Comparison of ENCODE assay signal across 17 cellular contexts in genomic region chr13:33633701-33634525, GRCh38.
DNase-seq lines count a peak whose midpoint lies in the region; ATAC-seq and TF ChIP-seq lines count a peak whose summit lies in the region.
"Had no signal": no experiment of that assay in that cellular context is flagged by ENCODE, and none has a peak within 500 bp of the region (broad histone marks: within the 10 kb centered on the region; RNA-seq: fewer than 3 reads in every experiment).

No MANE protein-coding gene starts in this region.

- H3K4me1 ChIP-seq in OCI-LY1 (ENCODE audit: insufficient read depth, low read length, severe bottlenecking) (peaks cover 48% of the 10 kb centered on the region), endodermal cell (ENCODE audit: control insufficient read depth, insufficient read depth, low read length) (peaks cover 6% of the 10 kb centered on the region)

- H3K27ac ChIP-seq in OCI-LY1 (ENCODE audit: low read depth, low read length, poor library complexity, severe bottlenecking) (peak overlapping the region; percentile 71), endodermal cell (ENCODE audit: low read depth, low read length) (peak overlapping the region; percentile 52)
- H3K27ac ChIP-seq: ovary had no signal

- POLR2A ChIA-PET in activated CD4-positive, alpha-beta T cell treated with anti-CD3 and anti-CD28 coated beads for 36 hours (lab: Charles Lee) = no interaction called here

- CTCF ChIA-PET in activated CD4-positive, alpha-beta T cell treated with anti-CD3 and anti-CD28 coated beads for 36 hours (lab: Charles Lee) = interaction anchor here (0.8 kb wide), 1 partner anchor 279 kb away, joined by 4 read pairs; no protein-coding TSS in a partner anchor

- no peak overlapping the region for H3K4me3 Mint-ChIP-seq in endodermal cell
- no peak overlapping the region for H3K4me3 Mint-ChIP-seq in stimulated activated effector memory CD8-positive, alpha-beta T cell treated with anti-CD3 and anti-CD28 coated beads, Interleukin-12 subunit alpha, Interleukin-12 subunit beta, amount 100 ng/mL, for 72 hours
- no peak overlapping the region for H3K4me3 Mint-ChIP-seq in activated CD4-positive, alpha-beta T cell treated with anti-CD3 and anti-CD28 coated beads for 36 hours
- H3K4me3 Mint-ChIP-seq: activated T-cell treated with anti-CD3 and anti-CD28 coated beads, Interleukin-2, amount 50 U/mL, for 72 hours; central memory CD8-positive, alpha-beta T cell had no signal

- no peaks in the 10 kb centered on the region for H3K36me3 ChIP-seq in OCI-LY1 (ENCODE audit: insufficient read depth, low read length)
- H3K36me3 ChIP-seq in endodermal cell (ENCODE audit: control insufficient read depth, insufficient read depth, low read length) = no peaks in the 10 kb centered on the region
- H3K36me3 ChIP-seq: ovary had no signal

- no peak for TF ChIP-seq POLR2A in lower leg skin (IDR thresholded peaks at IDR 0.05)

- TF ChIP-seq CTCF in OCI-LY1 (IDR thresholded peaks at IDR 0.05; ENCODE audit: low read length) = no peak
- no peak for TF ChIP-seq CTCF in endodermal cell (conservative IDR thresholded peaks at IDR 0.05)
- TF ChIP-seq CTCF in lower leg skin (IDR thresholded peaks at IDR 0.05) = no peak

- H3K27ac Mint-ChIP-seq in endodermal cell = no peak overlapping the region
- H3K27ac Mint-ChIP-seq in stimulated activated effector memory CD8-positive, alpha-beta T cell treated with anti-CD3 and anti-CD28 coated beads, Interleukin-12 subunit alpha, Interleukin-12 subunit beta, amount 100 ng/mL, for 72 hours = no peak overlapping the region
- H3K27ac Mint-ChIP-seq in activated CD4-positive, alpha-beta T cell treated with anti-CD3 and anti-CD28 coated beads for 36 hours = no peak overlapping the region
- H3K27ac Mint-ChIP-seq: activated T-cell treated with anti-CD3 and anti-CD28 coated beads, Interleukin-2, amount 50 U/mL, for 72 hours had no signal

- no peaks in the 10 kb centered on the region for H3K9me3 Mint-ChIP-seq in endodermal cell
- H3K9me3 Mint-ChIP-seq in stimulated activated effector memory CD8-positive, alpha-beta T cell treated with anti-CD3 and anti-CD28 coated beads, Interleukin-12 subunit alpha, Interleukin-12 subunit beta, amount 100 ng/mL, for 72 hours = no peaks in the 10 kb centered on the region
- no peaks in the 10 kb centered on the region for H3K9me3 Mint-ChIP-seq in activated CD4-positive, alpha-beta T cell treated with anti-CD3 and anti-CD28 coated beads for 36 hours (ENCODE audit: low read depth)
- H3K9me3 Mint-ChIP-seq: activated T-cell treated with anti-CD3 and anti-CD28 coated beads, Interleukin-2, amount 50 U/mL, for 72 hours; central memory CD8-positive, alpha-beta T cell had no signal

- H2AFZ ChIP-seq in OCI-LY1 (ENCODE audit: low read length) = no peak overlapping the region

- H3K27me3 ChIP-seq in OCI-LY1 (ENCODE audit: insufficient read depth, low read length) = no peaks in the 10 kb centered on the region
- peaks cover 36% of the 10 kb centered on the region for H3K27me3 ChIP-seq in endodermal cell (ENCODE audit: control insufficient read depth, insufficient read depth, low read length, poor library complexity, severe bottlenecking)
- H3K27me3 ChIP-seq: ovary had no signal

- H3K9ac ChIP-seq in OCI-LY1 (ENCODE audit: low read length) (no peak overlapping the region; the same call in 1 of the 2 replicates), endodermal cell (ENCODE audit: extremely low read depth, low read length, poor library complexity, severe bottlenecking) (no peak overlapping the region)

- WGBS in endodermal cell (ENCODE audit: insufficient coverage in 1 of 2, insufficient read length in 1 of 2), 2 experiments = 72 to 84% methylated on average over 2 of the region's 3 CpGs
- WGBS in lower leg skin, 2 donors = 46% methylated on average over 3 of the region's 3 CpGs

- no peaks in the 10 kb centered on the region for H3K9me2 ChIP-seq in OCI-LY1 (ENCODE audit: low read depth, low read length)

- DNase-seq in A172 (ENCODE audit: low spot score) (peak; percentile 6), endodermal cell (no peak), midbrain (lab: John Stamatoyannopoulos, UW) (peak; percentile 66), OCI-M2 (lab: John Stamatoyannopoulos, UW; ENCODE audit: unreplicated experiment) (no peak), lower leg skin (ENCODE audit: low spot score in 2 of 2) (no peak)
- no peak for DNase-seq in stimulated activated effector memory CD8-positive, alpha-beta T cell treated with anti-CD3 and anti-CD28 coated beads, Interleukin-12 subunit alpha, Interleukin-12 subunit beta, amount 100 ng/mL, for 72 hours (ENCODE audit: low spot score in 2 of 2)
- DNase-seq in activated CD4-positive, alpha-beta T cell treated with anti-CD3 and anti-CD28 coated beads for 36 hours = no peak
- DNase-seq: activated T-cell treated with anti-CD3 and anti-CD28 coated beads, Interleukin-2, amount 50 U/mL, for 72 hours; DMS79; kidney; NCI-H1092; NCI-H526 treated with DMSO at 0.1 percent for 48 hours; stimulated activated CD8-positive, alpha-beta memory T cell treated with anti-CD3 and anti-CD28 coated beads, Interleukin-4, amount 100 ng/mL, for 48 hours had no signal

- no peaks in the 10 kb centered on the region for H4K20me1 ChIP-seq in OCI-LY1 (ENCODE audit: insufficient read depth, low read length)

- intact Hi-C loops in lower leg skin (cut with DNase I; ENCODE audit: low total_unique reads) = no loop called here
- intact Hi-C loops in activated CD4-positive, alpha-beta T cell treated with anti-CD3 and anti-CD28 coated beads for 36 hours (cut with DNase I, micrococcal nuclease) = no loop called here

- peaks cover 18% of the 10 kb centered on the region for H3K27me3 Mint-ChIP-seq in endodermal cell (ENCODE audit: insufficient read depth)
- H3K27me3 Mint-ChIP-seq in activated CD4-positive, alpha-beta T cell treated with anti-CD3 and anti-CD28 coated beads for 36 hours = peaks cover 3% of the 10 kb centered on the region
- H3K27me3 Mint-ChIP-seq: central memory CD8-positive, alpha-beta T cell had no signal

- H3K9me3 ChIP-seq in OCI-LY1 (ENCODE audit: low read length) = no peaks in the 10 kb centered on the region
- H3K9me3 ChIP-seq in endodermal cell (ENCODE audit: control insufficient read depth, low read length) = no peaks in the 10 kb centered on the region
- H3K9me3 ChIP-seq: ovary had no signal

- no peak for ATAC-seq in stimulated activated effector memory CD8-positive, alpha-beta T cell treated with anti-CD3 and anti-CD28 coated beads, Interleukin-12 subunit alpha, Interleukin-12 subunit beta, amount 100 ng/mL, for 72 hours
- ATAC-seq in activated CD4-positive, alpha-beta T cell treated with anti-CD3 and anti-CD28 coated beads for 36 hours = no peak
- ATAC-seq: activated CD4-positive, CD25-positive, alpha-beta regulatory T cell treated with anti-CD3 and anti-CD28 coated beads, Interleukin-2, amount 50 U/mL, for 24 hours; activated T-cell treated with anti-CD3 and anti-CD28 coated beads, Interleukin-2, amount 50 U/mL, for 72 hours had no signal

- H3K4me3 ChIP-seq in OCI-LY1 (ENCODE audit: low read depth, low read length, poor library complexity, severe bottlenecking) (no peak overlapping the region), endodermal cell (ENCODE audit: low read length) (no peak overlapping the region), lower leg skin (ENCODE audit: low read depth, poor library complexity, severe bottlenecking) (no peak overlapping the region)
- H3K4me3 ChIP-seq: ovary had no signal

- H3F3A ChIP-seq in OCI-LY1 (ENCODE audit: insufficient read depth, low read length) = no peaks in the 10 kb centered on the region

- H3K36me3 Mint-ChIP-seq in endodermal cell (ENCODE audit: low read depth) = no peaks in the 10 kb centered on the region
- H3K36me3 Mint-ChIP-seq in stimulated activated effector memory CD8-positive, alpha-beta T cell treated with anti-CD3 and anti-CD28 coated beads, Interleukin-12 subunit alpha, Interleukin-12 subunit beta, amount 100 ng/mL, for 72 hours = no peaks in the 10 kb centered on the region
- no peaks in the 10 kb centered on the region for H3K36me3 Mint-ChIP-seq in activated CD4-positive, alpha-beta T cell treated with anti-CD3 and anti-CD28 coated beads for 36 hours (ENCODE audit: low read depth)

- peak overlapping the region; percentile 45; the same call in 1 of the 2 replicates for H3K4me2 ChIP-seq in OCI-LY1 (ENCODE audit: low read length)

- H3K79me2 ChIP-seq in OCI-LY1 (ENCODE audit: insufficient read depth, low read length) = no peaks in the 10 kb centered on the region

- H3K4me1 Mint-ChIP-seq in endodermal cell = peaks cover 33% of the 10 kb centered on the region
- H3K4me1 Mint-ChIP-seq in stimulated activated effector memory CD8-positive, alpha-beta T cell treated with anti-CD3 and anti-CD28 coated beads, Interleukin-12 subunit alpha, Interleukin-12 subunit beta, amount 100 ng/mL, for 72 hours = peaks cover 9% of the 10 kb centered on the region
- H3K4me1 Mint-ChIP-seq in activated CD4-positive, alpha-beta T cell treated with anti-CD3 and anti-CD28 coated beads for 36 hours = peaks cover 22% of the 10 kb centered on the region
- H3K4me1 Mint-ChIP-seq: central memory CD8-positive, alpha-beta T cell had no signal

Comparison
In these comparisons a context has a peak if more than half of its experiments do, and no peak if none do; other contexts are left out.
1. DNase-seq: peak in A172 (single experiment) and midbrain (single experiment); none in endodermal cell (single experiment), OCI-M2 (single experiment), lower leg skin (0 of 2), stimulated activated effector memory CD8-positive, alpha-beta T cell treated with anti-CD3 and anti-CD28 coated beads, Interleukin-12 subunit alpha, Interleukin-12 subunit beta, amount 100 ng/mL, for 72 hours (0 of 2) and activated CD4-positive, alpha-beta T cell treated with anti-CD3 and anti-CD28 coated beads for 36 hours (single experiment).